Comparison of ENCODE assay signal across 10 cellular contexts in the genomic region with DNA sequence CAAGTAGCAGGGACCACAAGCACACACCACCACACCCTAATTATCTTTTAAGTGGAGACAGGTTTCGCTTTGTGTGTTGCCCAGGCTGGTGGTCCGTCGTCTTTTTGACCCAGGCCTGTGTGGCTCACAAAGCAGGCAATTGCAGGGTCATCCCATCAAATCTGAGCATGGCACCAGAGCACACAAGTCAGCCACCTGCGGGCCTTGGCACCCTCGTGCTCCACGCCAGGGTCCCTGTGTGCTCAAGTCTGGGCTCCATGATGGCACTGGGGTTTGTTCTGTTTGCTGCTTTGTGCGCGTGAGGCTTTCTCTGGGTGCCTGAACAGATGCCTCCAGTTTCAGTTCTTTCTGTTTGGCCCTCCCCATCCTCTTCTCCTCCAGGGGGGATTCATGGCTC. TPM values are rescaled to one million over a fixed set of nuclear protein-coding genes. Genes with fewer than 3 reads are reported as not detected.
DNase-seq lines count a peak whose midpoint lies in the region; FAIRE-seq and TF ChIP-seq lines count a peak whose summit lies in the region.
"Had no signal": no experiment of that assay in that cellular context is flagged by ENCODE, and none has a peak within 500 bp of the region (broad histone marks: within the 10 kb centered on the region; RNA-seq: fewer than 3 reads in every experiment).

No MANE protein-coding gene starts in this region.

- dilution Hi-C loops in keratinocyte (cut with MboI; ENCODE audit: extremely low pct_ligation_motif_present, low sequenced_read_pairs): no loop called here

- H3K4me3 ChIP-seq in GM23248 (peak overlapping the region; percentile 20; the same call in 1 of the 2 replicates), keratinocyte (ENCODE audit: control insufficient read depth in 2 of 3, extremely low read depth in 1 of 3, insufficient read depth in 2 of 3, low read depth in 1 of 3, low read length in 3 of 3) (peak overlapping the region in 2 of 3 experiments; percentile 38 to 46)
- H3K4me3 ChIP-seq: ovary had no signal

- peaks cover 16% of the 10 kb centered on the region for H3K4me1 Mint-ChIP-seq in activated naive CD8-positive, alpha-beta T cell (ENCODE audit: low read depth)

- H3K9me3 ChIP-seq in GM23248 (ENCODE audit: low read depth) (no peaks in the 10 kb centered on the region), keratinocyte (ENCODE audit: control insufficient read depth, low read depth, low read length) (no peaks in the 10 kb centered on the region)
- H3K9me3 ChIP-seq: ovary had no signal

- H2AFZ ChIP-seq in GM23248: no peak overlapping the region
- H2AFZ ChIP-seq in keratinocyte (ENCODE audit: control insufficient read depth, low read length): no peak overlapping the region

- H3K36me3 ChIP-seq in GM23248 (ENCODE audit: low read depth) (no peaks in the 10 kb centered on the region), keratinocyte (ENCODE audit: control insufficient read depth in 2 of 2, extremely low read depth in 1 of 2, insufficient read depth in 2 of 2, low read length in 2 of 2) (peaks cover 5% of the 10 kb centered on the region in 2 experiments)
- H3K36me3 ChIP-seq: ovary had no signal

- peak overlapping the region; percentile 92 for H3K4me3 Mint-ChIP-seq in activated naive CD8-positive, alpha-beta T cell

- no peaks in the 10 kb centered on the region for H3K27me3 Mint-ChIP-seq in activated naive CD8-positive, alpha-beta T cell

- peak overlapping the region; percentile 94 for H3K27ac ChIP-seq in 22Rv1
- peak overlapping the region; percentile 94 for H3K27ac ChIP-seq in GM23248
- H3K27ac ChIP-seq in keratinocyte (ENCODE audit: control insufficient read depth, insufficient read depth, low read length): peak overlapping the region; percentile 83

- H3K9me1 ChIP-seq in keratinocyte (ENCODE audit: control insufficient read depth, extremely low read depth, insufficient read depth, low read length): peaks cover 4% of the 10 kb centered on the region

- WGBS in GM23248 (ENCODE audit: low coverage in 1 of 2, low lambda C conversion rate in 2 of 2, missing lambda C conversion rate in 2 of 2), 2 experiments: 64 to 74% methylated on average over 8 of the region's 8 CpGs

- no peak for DNase-seq in GM23248
- no peak for DNase-seq in keratinocyte (ENCODE audit: low read depth, low spot score)
- no peak for DNase-seq in inferior parietal cortex (ENCODE audit: extremely low spot score)
- no peak for DNase-seq in occipital lobe (lab: John Stamatoyannopoulos, UW)
- no peak for DNase-seq in A172 (ENCODE audit: low spot score)
- DNase-seq in NCI-H69 (lab: John Stamatoyannopoulos, UW): no peak
- DNase-seq: H7 had no signal

- H3K27ac Mint-ChIP-seq in activated naive CD8-positive, alpha-beta T cell: peak overlapping the region; percentile 100

- no peak for FAIRE-seq in keratinocyte (lab: Jason Lieb, UNC)

- peaks cover 2% of the 10 kb centered on the region for H3K36me3 Mint-ChIP-seq in activated naive CD8-positive, alpha-beta T cell

- peak overlapping the region; percentile 81 for H3K9ac ChIP-seq in GM23248
- H3K9ac ChIP-seq in keratinocyte (ENCODE audit: control insufficient read depth, extremely low read depth, insufficient read depth, low read length): peak overlapping the region; percentile 60

- no peaks in the 10 kb centered on the region for H3K9me2 ChIP-seq in GM23248 (ENCODE audit: insufficient read depth)

- H3K27me3 ChIP-seq in GM23248 (replicated peaks; ENCODE audit: insufficient read depth): no peaks in the 10 kb centered on the region
- H3K27me3 ChIP-seq in keratinocyte (ENCODE audit: control insufficient read depth, extremely low read depth, insufficient read depth, low read length): no peaks in the 10 kb centered on the region
- H3K27me3 ChIP-seq: ovary had no signal

- peaks cover 34% of the 10 kb centered on the region for H3K4me1 ChIP-seq in GM23248 (ENCODE audit: insufficient read depth)
- peaks cover 38% of the 10 kb centered on the region for H3K4me1 ChIP-seq in keratinocyte (ENCODE audit: control insufficient read depth, extremely low read depth, insufficient read depth, low read length)

- H3K79me2 ChIP-seq in GM23248 (ENCODE audit: insufficient read depth) (peaks cover 31% of the 10 kb centered on the region), keratinocyte (ENCODE audit: control insufficient read depth, insufficient read depth, low read length) (peaks cover 46% of the 10 kb centered on the region)

- H3K9me3 Mint-ChIP-seq in activated naive CD8-positive, alpha-beta T cell (ENCODE audit: low read depth): no peaks in the 10 kb centered on the region

- in situ Hi-C loops in GM23248 (cut with MboI): no loop called here

- H4K20me1 ChIP-seq in GM23248 (ENCODE audit: insufficient read depth): no peaks in the 10 kb centered on the region
- peaks cover 22% of the 10 kb centered on the region for H4K20me1 ChIP-seq in keratinocyte (ENCODE audit: control insufficient read depth, extremely low read depth, insufficient read depth, low read length)

- H3F3A ChIP-seq in GM23248 (ENCODE audit: insufficient read depth): peaks cover 31% of the 10 kb centered on the region

- H3K4me2 ChIP-seq in GM23248 (ENCODE audit: unreplicated experiment) (peak overlapping the region; percentile 82), keratinocyte (ENCODE audit: control insufficient read depth, extremely low read depth, insufficient read depth, low read depth, low read length) (peak overlapping the region; percentile 93)

- TF ChIP-seq CTCF in 22Rv1 (IDR thresholded peaks at IDR 0.05): no peak
- TF ChIP-seq CTCF in keratinocyte (optimal IDR thresholded peaks at IDR 0.05 in 1 of 3, IDR thresholded peaks at IDR 0.05 in 1 of 3, conservative IDR thresholded peaks at IDR 0.05 in 1 of 3; ENCODE audit: extremely low read depth in 1 of 3, insufficient read depth in 2 of 3, low read length in 3 of 3): no peak

RNA-seq across cellular contexts. Expression of a gene that starts 2.4 kb away (rescaled TPM):
- 68.0 and 69.4 TPM in 2 replicates for total RNA-seq in GM23248 (2014; rRNA removed; shearing (Covaris generic))
- polyA plus RNA-seq in GM23248 (2016; fragmentation: Nextera tagmentation; extraction: Ambion mirVana): 5.4 and 5.7 TPM in 2 replicates
- 7.9 to 15.1 TPM (median 10.7 TPM) in 3 replicates for polyA plus RNA-seq in keratinocyte
- 1.9 TPM for polyA plus RNA-seq in keratinocyte (2011; ENCODE audit: low read depth)
- 4.6 and 13.9 TPM in 2 replicates for polyA plus RNA-seq in keratinocyte (2011; cell fraction: cytosol; rRNA removed)
- 22.8 and 35.0 TPM in 2 replicates for polyA plus RNA-seq in keratinocyte (2011; cell fraction: nucleus; rRNA removed)
- polyA plus RNA-seq in keratinocyte (2012; ENCODE audit: low replicate concordance): 11.5 and 25.5 TPM in 2 replicates
- polyA minus RNA-seq in keratinocyte: 12.1 to 20.5 TPM (median 13.6 TPM) in 3 replicates
- polyA minus RNA-seq in keratinocyte (2011; cell fraction: cytosol; rRNA and poly(A)+ RNA removed): 116 TPM
- 25.5 and 35.6 TPM in 2 replicates for polyA minus RNA-seq in keratinocyte (2011; cell fraction: nucleus; rRNA and poly(A)+ RNA removed)
- 10.3 TPM for total RNA-seq in occipital lobe
- 53.5 and 60.0 TPM in 2 replicates for total RNA-seq in A172 (2014; rRNA removed; shearing (Covaris generic))

RNA-seq across cellular contexts. Expression of a gene that starts 35.1 kb away (rescaled TPM):
- not detected in 2 replicates for total RNA-seq in GM23248 (2014; rRNA removed; shearing (Covaris generic))
- polyA plus RNA-seq in GM23248 (2016; fragmentation: Nextera tagmentation; extraction: Ambion mirVana): not detected in 2 replicates
- not detected in 3 replicates for polyA plus RNA-seq in keratinocyte
- not detected for polyA plus RNA-seq in keratinocyte (2011; ENCODE audit: low read depth)
- polyA plus RNA-seq in keratinocyte (2011; cell fraction: cytosol; rRNA removed): not detected in 2 replicates
- polyA plus RNA-seq in keratinocyte (2011; cell fraction: nucleus; rRNA removed): not detected in 2 replicates
- not detected in 2 replicates for polyA plus RNA-seq in keratinocyte (2012; ENCODE audit: low replicate concordance)
- not detected in 3 replicates for polyA minus RNA-seq in keratinocyte
- polyA minus RNA-seq in keratinocyte (2011; cell fraction: cytosol; rRNA and poly(A)+ RNA removed): not detected
- not detected in 2 replicates for polyA minus RNA-seq in keratinocyte (2011; cell fraction: nucleus; rRNA and poly(A)+ RNA removed)
- not detected for total RNA-seq in occipital lobe
- not detected in 2 replicates for total RNA-seq in A172 (2014; rRNA removed; shearing (Covaris generic))
- total RNA-seq: ovary had no signal
- polyA plus RNA-seq: ovary had no signal

RNA-seq across cellular contexts. Expression of a gene that starts 41.7 kb away (rescaled TPM):
- 0.11 and 0.13 TPM in 2 replicates for total RNA-seq in GM23248 (2014; rRNA removed; shearing (Covaris generic))
- polyA plus RNA-seq in GM23248 (2016; fragmentation: Nextera tagmentation; extraction: Ambion mirVana) (0.20 TPM in 1 of 2 replicates, not detected in the other), keratinocyte (0.09 to 0.22 TPM (median 0.10 TPM) in 3 replicates)
- not detected for polyA plus RNA-seq in keratinocyte (2011; ENCODE audit: low read depth)
- 0.09 TPM in 1 of 2 replicates, not detected in the other for polyA plus RNA-seq in keratinocyte (2011; cell fraction: cytosol; rRNA removed)
- polyA plus RNA-seq in keratinocyte (2011; cell fraction: nucleus; rRNA removed): 0.11 and 0.24 TPM in 2 replicates
- 0.23 TPM in 1 of 2 replicates, not detected in the other for polyA plus RNA-seq in keratinocyte (2012; ENCODE audit: low replicate concordance)
- not detected in 3 replicates for polyA minus RNA-seq in keratinocyte
- not detected for polyA minus RNA-seq in keratinocyte (2011; cell fraction: cytosol; rRNA and poly(A)+ RNA removed)
- polyA minus RNA-seq in keratinocyte (2011; cell fraction: nucleus; rRNA and poly(A)+ RNA removed): not detected in 2 replicates
- total RNA-seq in occipital lobe: 0.31 TPM
- total RNA-seq in A172 (2014; rRNA removed; shearing (Covaris generic)): 0.34 TPM in 1 of 2 replicates, not detected in the other

RNA-seq across cellular contexts. Expression of a gene that starts 44.6 kb away (rescaled TPM):
- 35.0 and 43.5 TPM in 2 replicates for total RNA-seq in GM23248 (2014; rRNA removed; shearing (Covaris generic))
- polyA plus RNA-seq in GM23248 (2016; fragmentation: Nextera tagmentation; extraction: Ambion mirVana) (31.6 and 33.9 TPM in 2 replicates), keratinocyte (11.2 to 23.3 TPM (median 16.7 TPM) in 3 replicates)
- 4.4 TPM for polyA plus RNA-seq in keratinocyte (2011; ENCODE audit: low read depth)
- 10.5 and 25.0 TPM in 2 replicates for polyA plus RNA-seq in keratinocyte (2011; cell fraction: cytosol; rRNA removed)
- polyA plus RNA-seq in keratinocyte (2011; cell fraction: nucleus; rRNA removed): 44.0 and 62.4 TPM in 2 replicates
- 13.6 and 22.4 TPM in 2 replicates for polyA plus RNA-seq in keratinocyte (2012; ENCODE audit: low replicate concordance)
- 29.9 to 52.5 TPM (median 36.1 TPM) in 3 replicates for polyA minus RNA-seq in keratinocyte
- 43.9 TPM for polyA minus RNA-seq in keratinocyte (2011; cell fraction: cytosol; rRNA and poly(A)+ RNA removed)
- 21.2 and 23.7 TPM in 2 replicates for polyA minus RNA-seq in keratinocyte (2011; cell fraction: nucleus; rRNA and poly(A)+ RNA removed)
- total RNA-seq in occipital lobe: 18.1 TPM
- 76.5 and 77.1 TPM in 2 replicates for total RNA-seq in A172 (2014; rRNA removed; shearing (Covaris generic))
